Comparison of ENCODE assay signal across 1 cellular context in the genomic region with DNA sequence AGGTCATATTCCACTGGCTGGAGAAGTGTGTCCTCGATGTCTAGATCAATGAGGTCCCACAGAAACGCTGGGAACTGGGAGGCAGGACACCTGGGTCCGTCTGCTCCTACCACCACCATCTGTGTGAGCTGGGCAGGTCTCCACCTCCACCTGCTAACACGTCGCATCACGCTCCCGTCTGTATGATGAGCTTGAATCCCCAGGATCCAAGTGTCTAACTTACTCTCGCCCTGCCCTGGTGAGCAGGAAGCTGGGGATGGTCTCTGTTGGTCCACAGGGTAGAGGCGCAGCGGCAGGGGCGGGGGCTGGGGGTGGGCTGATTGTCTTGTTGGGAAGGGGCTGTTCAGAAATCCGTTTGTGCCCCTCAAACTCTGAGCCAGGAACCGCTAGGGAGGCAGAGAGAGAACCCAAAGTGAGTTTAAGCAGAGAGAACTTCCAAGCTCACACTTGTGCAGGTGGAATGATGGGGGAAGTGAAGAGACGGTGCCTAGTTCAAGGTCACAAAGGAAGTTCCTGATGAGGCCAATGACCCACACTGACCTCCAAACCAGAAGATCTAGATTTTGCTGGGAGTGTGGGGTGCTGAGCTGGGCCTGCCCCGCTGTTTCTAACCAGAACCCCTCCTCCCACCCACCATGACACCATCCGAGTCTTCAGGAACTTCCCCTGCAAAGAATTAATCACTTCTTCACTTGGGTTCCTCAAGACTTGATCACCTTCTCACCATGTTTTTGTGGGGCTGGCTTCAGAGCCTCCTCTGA.
TF ChIP-seq lines count a peak whose summit lies in the region.

No MANE protein-coding gene starts in this region.

TF ChIP-seq in SK-N-SH treated with all-trans-retinoic acid at 6 μM for 48 hours, 23 proteins besides CTCF, POLR2A, EP300 and RAD21 (continued from another document):
- TF ChIP-seq ZNF8 (CRISPR knock-in tag; IDR thresholded peaks at IDR 0.05) (no peak), ZNF70 (CRISPR knock-in tag; IDR thresholded peaks at IDR 0.05) (no peak), TCF4 (CRISPR knock-in tag; IDR thresholded peaks at IDR 0.05; ENCODE audit: borderline replicate concordance) (no peak), OSR1 (CRISPR knock-in tag; IDR thresholded peaks at IDR 0.05) (no peak), RARB (CRISPR knock-in tag; IDR thresholded peaks at IDR 0.05) (no peak), ZNF565 (CRISPR knock-in tag; conservative IDR thresholded peaks at IDR 0.05; ENCODE audit: low read depth) (no peak), CSDC2 (CRISPR knock-in tag; IDR thresholded peaks at IDR 0.05) (no peak), SNAI2 (CRISPR knock-in tag; IDR thresholded peaks at IDR 0.05) (no peak), ZFP30 (CRISPR knock-in tag; IDR thresholded peaks at IDR 0.05) (no peak), ARNTL (CRISPR knock-in tag; IDR thresholded peaks at IDR 0.05; ENCODE audit: borderline replicate concordance, low read depth) (no peak), GLIS3 (CRISPR knock-in tag; IDR thresholded peaks at IDR 0.05) (no peak), TOX (CRISPR knock-in tag; IDR thresholded peaks at IDR 0.05; ENCODE audit: borderline replicate concordance) (no peak), PPARA (CRISPR knock-in tag; IDR thresholded peaks at IDR 0.05; ENCODE audit: borderline replicate concordance) (no peak)
- TF ChIP-seq, protein P1, sequence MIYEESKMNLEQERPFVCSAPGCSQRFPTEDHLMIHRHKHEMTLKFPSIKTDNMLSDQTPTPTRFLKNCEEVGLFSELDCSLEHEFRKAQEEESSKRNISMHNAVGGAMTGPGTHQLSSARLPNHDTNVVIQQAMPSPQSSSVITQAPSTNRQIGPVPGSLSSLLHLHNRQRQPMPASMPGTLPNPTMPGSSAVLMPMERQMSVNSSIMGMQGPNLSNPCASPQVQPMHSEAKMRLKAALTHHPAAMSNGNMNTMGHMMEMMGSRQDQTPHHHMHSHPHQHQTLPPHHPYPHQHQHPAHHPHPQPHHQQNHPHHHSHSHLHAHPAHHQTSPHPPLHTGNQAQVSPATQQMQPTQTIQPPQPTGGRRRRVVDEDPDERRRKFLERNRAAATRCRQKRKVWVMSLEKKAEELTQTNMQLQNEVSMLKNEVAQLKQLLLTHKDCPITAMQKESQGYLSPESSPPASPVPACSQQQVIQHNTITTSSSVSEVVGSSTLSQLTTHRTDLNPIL (CRISPR knock-in tag; IDR thresholded peaks at IDR 0.05; ENCODE audit: low read depth): no peak
